13 cellular contexts compared by ENCODE assay signal in the genomic region with DNA sequence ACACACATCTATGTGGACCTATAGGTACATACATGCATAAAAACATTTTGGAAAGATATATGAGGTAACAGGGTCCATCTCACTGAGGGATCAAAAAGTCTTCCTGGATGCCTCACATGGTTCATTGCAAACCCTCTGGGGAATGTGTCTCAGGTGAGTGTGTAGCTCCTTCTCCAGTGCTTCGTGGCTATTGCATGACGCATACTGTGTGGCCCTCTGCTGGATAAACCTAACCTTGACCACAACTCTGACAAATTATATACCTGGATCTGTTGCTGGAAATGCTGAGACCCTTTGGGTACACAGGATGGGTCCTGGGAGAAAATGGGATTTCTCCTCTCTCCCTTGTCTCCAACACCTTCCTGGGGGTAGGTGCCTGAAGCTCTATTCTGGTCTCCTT.
DNase-seq lines count a peak whose midpoint lies in the region; ATAC-seq and TF ChIP-seq lines count a peak whose summit lies in the region.
"Had no signal": no experiment of that assay in that cellular context is flagged by ENCODE, and none has a peak within 500 bp of the region (broad histone marks: within the 10 kb centered on the region; RNA-seq: fewer than 3 reads in every experiment).

No MANE protein-coding gene starts in this region.

- POLR2A ChIA-PET in SK-N-SH (lab: Yijun Ruan, JAX) = no interaction called here
- POLR2A ChIA-PET in naive thymus-derived CD8-positive, alpha-beta T cell (lab: Charles Lee) = no interaction called here
- POLR2A ChIA-PET in CD4-positive, alpha-beta memory T cell (lab: Charles Lee; ENCODE audit: partially characterized antibody) = no interaction called here

- H3K4me1 ChIP-seq in SK-N-SH (ENCODE audit: control insufficient read depth in 1 of 2, insufficient read depth in 2 of 2, low read depth in 1 of 2, low read length in 1 of 2) (peaks cover 10 to 21% of the 10 kb centered on the region in 2 experiments; a peak in 3 of 4 replicates), hepatocyte (ENCODE audit: insufficient read depth) (no peaks in the 10 kb centered on the region), upper lobe of right lung (no peaks in the 10 kb centered on the region), gastrocnemius medialis (no peaks in the 10 kb centered on the region)
- H3K4me1 ChIP-seq in CD4-positive, alpha-beta memory T cell (ENCODE audit: insufficient read depth, low read length) = no peaks in the 10 kb centered on the region

- H3K27me3 ChIP-seq in SK-N-SH (ENCODE audit: insufficient read depth) (no peaks in the 10 kb centered on the region), hepatocyte (no peaks in the 10 kb centered on the region), upper lobe of right lung (no peaks in the 10 kb centered on the region), gastrocnemius medialis (no peaks in the 10 kb centered on the region)
- no peaks in the 10 kb centered on the region for H3K27me3 ChIP-seq in CD4-positive, alpha-beta memory T cell (ENCODE audit: insufficient read depth, low read length)
- H3K27me3 ChIP-seq: testis had no signal

- no peak overlapping the region for H3K27ac Mint-ChIP-seq in naive thymus-derived CD8-positive, alpha-beta T cell
- no peak overlapping the region for H3K27ac Mint-ChIP-seq in CD4-positive, alpha-beta memory T cell
- H3K27ac Mint-ChIP-seq: activated CD8-positive, alpha-beta memory T cell treated with anti-CD3 and anti-CD28 coated beads, Interleukin-2, amount 10 ng/mL, durations not matched to agents 7 days and 5 days had no signal

- peaks cover 0 to 4% (median 0%) of the 10 kb centered on the region in 9 donors for H3K9me3 Mint-ChIP-seq in naive thymus-derived CD8-positive, alpha-beta T cell
- H3K9me3 Mint-ChIP-seq in CD4-positive, alpha-beta memory T cell = no peaks in the 10 kb centered on the region

- H4K20me1 ChIP-seq in SK-N-SH (ENCODE audit: insufficient read depth) = no peaks in the 10 kb centered on the region
- H4K20me1 ChIP-seq in hepatocyte (ENCODE audit: insufficient read depth, poor library complexity, severe bottlenecking) = no peaks in the 10 kb centered on the region

- peaks cover 0 to 1% (median 0%) of the 10 kb centered on the region in 4 donors for H3K4me1 Mint-ChIP-seq in naive thymus-derived CD8-positive, alpha-beta T cell
- H3K4me1 Mint-ChIP-seq in CD4-positive, alpha-beta memory T cell = no peaks in the 10 kb centered on the region
- H3K4me1 Mint-ChIP-seq: activated CD8-positive, alpha-beta memory T cell treated with anti-CD3 and anti-CD28 coated beads, Interleukin-2, amount 10 ng/mL, durations not matched to agents 7 days and 5 days had no signal

- ATAC-seq in SK-N-SH treated with all-trans-retinoic acid at 6 μM for 48 hours (no peak; the same call in 2 of the 3 replicates), upper lobe of right lung (peak; percentile 66), gastrocnemius medialis (no peak)
- no peak for ATAC-seq in naive thymus-derived CD8-positive, alpha-beta T cell
- ATAC-seq: activated CD8-positive, alpha-beta memory T cell treated with anti-CD3 and anti-CD28 coated beads, Interleukin-2, amount 10 ng/mL, durations not matched to agents 7 days and 5 days had no signal

- no peak for TF ChIP-seq EP300 in SK-N-SH (IDR thresholded peaks at IDR 0.05; ENCODE audit: borderline replicate concordance in 1 of 2, low read depth in 1 of 2, low read length in 1 of 2)

- H3K4me2 ChIP-seq in SK-N-SH (no peak overlapping the region), hepatocyte (no peak overlapping the region)

- TF ChIP-seq POLR2A in gastrocnemius medialis (IDR thresholded peaks at IDR 0.05) = no peak

- H3K27ac ChIP-seq in SK-N-SH (ENCODE audit: low read depth in 2 of 2, low read length in 1 of 2) (no peak overlapping the region), hepatocyte (no peak overlapping the region), upper lobe of right lung (no peak overlapping the region), gastrocnemius medialis (no peak overlapping the region)
- no peak overlapping the region for H3K27ac ChIP-seq in CD4-positive, alpha-beta memory T cell (ENCODE audit: low read depth, low read length)
- H3K27ac ChIP-seq: testis had no signal

- H3K79me2 ChIP-seq in SK-N-SH (ENCODE audit: insufficient read depth) (no peaks in the 10 kb centered on the region), hepatocyte (no peaks in the 10 kb centered on the region)

- intact Hi-C loops in upper lobe of right lung (cut with DNase I) = no loop called here
- intact Hi-C loops in CD4-positive, alpha-beta memory T cell (cut with micrococcal nuclease) = no loop called here
- intact Hi-C loops in gastrocnemius medialis (cut with DNase I; ENCODE audit: low total_unique reads) = no loop called here

- H3K4me3 ChIP-seq in SK-N-SH (ENCODE audit: low read depth in 2 of 2, low read length in 1 of 2) = no peak overlapping the region
- no peak overlapping the region for H3K4me3 ChIP-seq in hepatocyte
- no peak overlapping the region for H3K4me3 ChIP-seq in upper lobe of right lung
- H3K4me3 ChIP-seq in CD4-positive, alpha-beta memory T cell (ENCODE audit: low read length in 2 of 2) = no peak overlapping the region
- H3K4me3 ChIP-seq in gastrocnemius medialis = no peak overlapping the region
- H3K4me3 ChIP-seq: testis had no signal

- 89% methylated on average over 2 of the region's 2 CpGs for WGBS in SK-N-SH (ENCODE audit: low lambda C conversion rate)
- 45% methylated on average over 2 of the region's 2 CpGs for WGBS in hepatocyte (ENCODE audit: low lambda C conversion rate, missing lambda C conversion rate)

- TF ChIP-seq CTCF in SK-N-SH (IDR thresholded peaks at IDR 0.05) (peak; percentile 11; the same call in 1 of the 2 replicates), hepatocyte (IDR thresholded peaks at IDR 0.05; ENCODE audit: poor library complexity) (peak; percentile 35), upper lobe of right lung (IDR thresholded peaks at IDR 0.05) (no peak), gastrocnemius medialis (IDR thresholded peaks at IDR 0.05 in 4 of 5, conservative IDR thresholded peaks at IDR 0.05 in 1 of 5) (no peak)

- H3K9ac ChIP-seq in SK-N-SH = no peak overlapping the region

- in situ Hi-C loops in gastrocnemius medialis (cut with MboI; ENCODE audit: low sequenced_read_pairs in 4 of 4) = no loop called here

- peaks cover 0 to 4% (median 0%) of the 10 kb centered on the region in 5 donors for H3K27me3 Mint-ChIP-seq in naive thymus-derived CD8-positive, alpha-beta T cell
- peaks cover 0 to 3% of the 10 kb centered on the region in 2 donors for H3K27me3 Mint-ChIP-seq in CD4-positive, alpha-beta memory T cell
- H3K27me3 Mint-ChIP-seq: activated CD8-positive, alpha-beta memory T cell treated with anti-CD3 and anti-CD28 coated beads, Interleukin-2, amount 10 ng/mL, durations not matched to agents 7 days and 5 days had no signal

- DNase-seq in SK-N-SH = no peak
- DNase-seq in NCI-H748 treated with DMSO at 0.1 percent for 48 hours (lab: John Stamatoyannopoulos, UW) = peak; percentile 3
- DNase-seq in hepatocyte (ENCODE audit: low spot score) = peak; percentile 63
- no peak for DNase-seq in upper lobe of right lung
- no peak for DNase-seq in naive thymus-derived CD8-positive, alpha-beta T cell
- DNase-seq in CD4-positive, alpha-beta memory T cell = no peak
- no peak for DNase-seq in gastrocnemius medialis
- DNase-seq: activated CD8-positive, alpha-beta memory T cell treated with anti-CD3 and anti-CD28 coated beads, Interleukin-2, amount 10 ng/mL, durations not matched to agents 7 days and 5 days; anterior cingulate cortex; kidney; T-helper 2 cell; testis had no signal

- peak; percentile 13; the same call in 1 of the 2 replicates for TF ChIP-seq RAD21 in SK-N-SH (IDR thresholded peaks at IDR 0.05; ENCODE audit: low read length)

- H3K36me3 ChIP-seq in SK-N-SH (replicated peaks in 1 of 2; ENCODE audit: control insufficient read depth in 1 of 2, insufficient read depth in 2 of 2, low read length in 1 of 2) = no peaks in the 10 kb centered on the region
- no peaks in the 10 kb centered on the region for H3K36me3 ChIP-seq in hepatocyte (replicated peaks; ENCODE audit: insufficient read depth, low read depth)
- no peaks in the 10 kb centered on the region for H3K36me3 ChIP-seq in upper lobe of right lung
- H3K36me3 ChIP-seq in CD4-positive, alpha-beta memory T cell (ENCODE audit: insufficient read depth, low read length) = no peaks in the 10 kb centered on the region
- H3K36me3 ChIP-seq in gastrocnemius medialis = no peaks in the 10 kb centered on the region

- no peaks in the 10 kb centered on the region for H3K9me3 ChIP-seq in SK-N-SH
- no peaks in the 10 kb centered on the region for H3K9me3 ChIP-seq in hepatocyte (ENCODE audit: low read depth)
- H3K9me3 ChIP-seq in upper lobe of right lung = no peaks in the 10 kb centered on the region
- no peaks in the 10 kb centered on the region for H3K9me3 ChIP-seq in CD4-positive, alpha-beta memory T cell (ENCODE audit: control insufficient read depth in 1 of 2, low read length in 2 of 2)
- H3K9me3 ChIP-seq in gastrocnemius medialis = no peaks in the 10 kb centered on the region
- H3K9me3 ChIP-seq: testis had no signal

- no peaks in the 10 kb centered on the region for H3F3A ChIP-seq in SK-N-SH (replicated peaks; ENCODE audit: insufficient read depth)

- H3K4me3 Mint-ChIP-seq in naive thymus-derived CD8-positive, alpha-beta T cell = no peak overlapping the region
- no peak overlapping the region for H3K4me3 Mint-ChIP-seq in CD4-positive, alpha-beta memory T cell
- H3K4me3 Mint-ChIP-seq: activated CD8-positive, alpha-beta memory T cell treated with anti-CD3 and anti-CD28 coated beads, Interleukin-2, amount 10 ng/mL, durations not matched to agents 7 days and 5 days had no signal

- H3K36me3 Mint-ChIP-seq in naive thymus-derived CD8-positive, alpha-beta T cell = peaks cover 0 to 4% (median 0%) of the 10 kb centered on the region in 3 donors
- H3K36me3 Mint-ChIP-seq in CD4-positive, alpha-beta memory T cell = no peaks in the 10 kb centered on the region
- H3K36me3 Mint-ChIP-seq: activated CD8-positive, alpha-beta memory T cell treated with anti-CD3 and anti-CD28 coated beads, Interleukin-2, amount 10 ng/mL, durations not matched to agents 7 days and 5 days had no signal

- H2AFZ ChIP-seq in SK-N-SH (ENCODE audit: low read depth) (no peak overlapping the region), hepatocyte (no peak overlapping the region)

- H3K9me2 ChIP-seq in SK-N-SH (no peaks in the 10 kb centered on the region), hepatocyte (replicated peaks; ENCODE audit: insufficient read depth) (no peaks in the 10 kb centered on the region)

- CTCF ChIA-PET in SK-N-SH (lab: Yijun Ruan, JAX) = interaction anchor here (1.2 to 2.3 kb wide), 2 partner anchors 49 to 63 kb away, joined by 3 to 9 read pairs; no protein-coding TSS in a partner anchor
- CTCF ChIA-PET in CD4-positive, alpha-beta memory T cell (lab: Charles Lee; ENCODE audit: partially characterized antibody) = no interaction called here

TF ChIP-seq in SK-N-SH, 30 proteins besides CTCF, POLR2A, EP300 and RAD21 (continues in another document):
- TF ChIP-seq FOXM1 (IDR thresholded peaks at IDR 0.05; ENCODE audit: low read depth) (no peak), RXRA (IDR thresholded peaks at IDR 0.05; ENCODE audit: borderline replicate concordance, low read depth) (no peak), FOXJ3 (CRISPR knock-in tag; IDR thresholded peaks at IDR 0.05) (no peak)

TF ChIP-seq in SK-N-SH treated with all-trans-retinoic acid at 6 μM for 48 hours, 23 proteins besides CTCF, POLR2A, EP300 and RAD21 (continues in another document):
- no peak for TF ChIP-seq SNAI2 (CRISPR knock-in tag; IDR thresholded peaks at IDR 0.05)
- no peak for TF ChIP-seq ZNF565 (CRISPR knock-in tag; conservative IDR thresholded peaks at IDR 0.05; ENCODE audit: low read depth)

Comparison
In these comparisons a context has a peak if more than half of its experiments do, and no peak if none do; other contexts are left out.
1. DNase-seq: peak in NCI-H748 treated with DMSO at 0.1 percent for 48 hours (single experiment) and hepatocyte (single experiment); none in SK-N-SH (single experiment), upper lobe of right lung (single experiment), naive thymus-derived CD8-positive, alpha-beta T cell (0 of 10), CD4-positive, alpha-beta memory T cell (0 of 5) and gastrocnemius medialis (0 of 2).
2. CTCF ChIP-seq: peak in SK-N-SH (single experiment) and hepatocyte (single experiment); none in upper lobe of right lung (single experiment) and gastrocnemius medialis (0 of 5).